Comparison of ENCODE assay signal across 13 cellular contexts in genomic region chr7:126411032-126411820, GRCh38.
A peak's percentile ranks its signal among the peaks of the same experiment; 100 is the strongest.
DNase-seq lines count a peak whose midpoint lies in the region; ATAC-seq and TF ChIP-seq lines count a peak whose summit lies in the region.
"Had no signal": no experiment of that assay in that cellular context is flagged by ENCODE, and none has a peak within 500 bp of the region (broad histone marks: within the 10 kb centered on the region; RNA-seq: fewer than 3 reads in every experiment).

No MANE protein-coding gene starts in this region.

- TF ChIP-seq CTCF in GM06990 (IDR thresholded peaks at IDR 0.05; ENCODE audit: insufficient read depth, low read length, poor library complexity, severe bottlenecking) (no peak), PC-3 (conservative IDR thresholded peaks at IDR 0.05; ENCODE audit: low read depth, low read length) (no peak), osteoblast (IDR thresholded peaks at IDR 0.05; ENCODE audit: extremely low read depth, low read depth, low read length) (no peak), WTC11 (IDR thresholded peaks at IDR 0.05) (no peak)

- POLR2A ChIA-PET in PC-3 (lab: Charles Lee; ENCODE audit: unreplicated experiment) (no interaction called here), WTC11 (lab: Charles Lee) (no interaction called here)

- H3K9me3 ChIP-seq in PC-3 (ENCODE audit: low read length) (peaks cover 3% of the 10 kb centered on the region; the same call in 1 of the 2 replicates), osteoblast (ENCODE audit: low read depth, low read length) (no peaks in the 10 kb centered on the region)
- H3K9me3 ChIP-seq: right atrium auricular region had no signal

- H3K4me3 Mint-ChIP-seq in WTC11: no peak overlapping the region

- no peaks in the 10 kb centered on the region for H3K36me3 Mint-ChIP-seq in WTC11

- H3K79me2 ChIP-seq in PC-3 (ENCODE audit: low read length): no peaks in the 10 kb centered on the region
- H3K79me2 ChIP-seq in osteoblast (ENCODE audit: insufficient read depth, low read length): no peaks in the 10 kb centered on the region

- no peaks in the 10 kb centered on the region for H3K9me2 ChIP-seq in PC-3 (replicated peaks; ENCODE audit: low read length)

- H3K27ac ChIP-seq in PC-3 (ENCODE audit: low read length): no peak overlapping the region
- H3K27ac ChIP-seq in osteoblast (ENCODE audit: low read depth, low read length): no peak overlapping the region
- H3K27ac ChIP-seq: right atrium auricular region had no signal

- H3K4me3 ChIP-seq in GM06990 (replicated peaks; ENCODE audit: low read depth, low read length): peak overlapping the region; percentile 49
- H3K4me3 ChIP-seq in PC-3 (ENCODE audit: low read length): peak overlapping the region; percentile 53
- H3K4me3 ChIP-seq in osteoblast (ENCODE audit: insufficient read depth, low read length): no peak overlapping the region
- H3K4me3 ChIP-seq: right atrium auricular region had no signal

- H2AFZ ChIP-seq in PC-3 (ENCODE audit: low read length) (peak overlapping the region; percentile 40), osteoblast (ENCODE audit: low read length) (no peak overlapping the region)

- H3K27me3 ChIP-seq in GM06990 (replicated peaks; ENCODE audit: control insufficient read depth, insufficient read depth, low read length): no peaks in the 10 kb centered on the region
- H3K27me3 ChIP-seq in PC-3 (ENCODE audit: low read length): no peaks in the 10 kb centered on the region
- H3K27me3 ChIP-seq in osteoblast (ENCODE audit: insufficient read depth, low read length): no peaks in the 10 kb centered on the region
- H3K27me3 ChIP-seq: right atrium auricular region had no signal

- no TSS peak for BruUV-seq in PC-3 (replicated peaks; lab: Mats Ljungman, UMichigan)

- CTCF ChIA-PET in PC-3 (lab: Charles Lee) (no interaction called here), WTC11 (lab: Charles Lee) (no interaction called here)

- no peaks in the 10 kb centered on the region for H3F3A ChIP-seq in PC-3 (ENCODE audit: low read length, unreplicated experiment)

- no peaks in the 10 kb centered on the region for H3K36me3 ChIP-seq in GM06990 (ENCODE audit: control insufficient read depth, insufficient read depth, low read length)
- H3K36me3 ChIP-seq in PC-3 (ENCODE audit: low read depth, low read length): no peaks in the 10 kb centered on the region
- H3K36me3 ChIP-seq in osteoblast (ENCODE audit: insufficient read depth, low read length): no peaks in the 10 kb centered on the region
- H3K36me3 ChIP-seq: right atrium auricular region had no signal

- ATAC-seq in GM19452 (IDR thresholded peaks at IDR 0.05; ENCODE audit: unreplicated experiment) (peak; percentile 49), HG02973 (IDR thresholded peaks at IDR 0.05; ENCODE audit: unreplicated experiment) (peak; percentile 50), PC-3 (0 out of 2 replicates have a peak, but pooled peaks have one; percentile 15), HG02763 (IDR thresholded peaks at IDR 0.05; ENCODE audit: unreplicated experiment) (no peak), WTC11 (no peak)

- no peak overlapping the region for H3K9ac ChIP-seq in PC-3 (ENCODE audit: low read length)

- no peaks in the 10 kb centered on the region for H3K27me3 Mint-ChIP-seq in WTC11 (ENCODE audit: low read depth)

- H3K4me1 Mint-ChIP-seq in WTC11: peaks cover 19% of the 10 kb centered on the region

- no peaks in the 10 kb centered on the region for H4K20me1 ChIP-seq in PC-3 (ENCODE audit: low read length)
- no peaks in the 10 kb centered on the region for H4K20me1 ChIP-seq in osteoblast (ENCODE audit: insufficient read depth, low read length)

- H3K4me2 ChIP-seq in PC-3 (ENCODE audit: low read length) (peak overlapping the region; percentile 67), osteoblast (ENCODE audit: insufficient read depth, low read length) (no peak overlapping the region)

- intact Hi-C loops in PC-3 (cut with micrococcal nuclease): no loop called here

- no peak overlapping the region for H3K27ac Mint-ChIP-seq in WTC11

- H3K4me1 ChIP-seq in PC-3 (ENCODE audit: insufficient read depth, low read length) (no peaks in the 10 kb centered on the region), osteoblast (ENCODE audit: insufficient read depth, low read length) (no peaks in the 10 kb centered on the region)
- H3K4me1 ChIP-seq: right atrium auricular region had no signal

- DNase-seq in GM06990 (ENCODE audit: extremely low read depth, insufficient read length) (no peak), PC-3 (no peak), osteoblast (ENCODE audit: insufficient read length, low spot score, missing footprints) (no peak), NCI-H1930 (lab: John Stamatoyannopoulos, UW) (no peak), WTC11 (ENCODE audit: low spot score) (no peak)
- DNase-seq: activated CD8-positive, alpha-beta memory T cell treated with anti-CD3 and anti-CD28 coated beads, Interleukin-2, amount 50 U/mL, for 4 hours; amygdala; KG1; NCI-H748 treated with DMSO at 0.1 percent for 48 hours had no signal

- no peaks in the 10 kb centered on the region for H3K9me3 Mint-ChIP-seq in WTC11

TF ChIP-seq in WTC11, 78 proteins besides CTCF, POLR2A, EP300 and RAD21:
- no peak for TF ChIP-seq ZSCAN18 (CRISPR knock-in tag; IDR thresholded peaks at IDR 0.05)
TF ChIP-seq in WTC11: peak in this region for 0.

Comparison
In these comparisons a context has a peak if more than half of its experiments do, and no peak if none do; other contexts are left out.
1. ATAC-seq: peak in GM19452 (single experiment), HG02973 (single experiment) and PC-3 (single experiment); none in HG02763 (single experiment) and WTC11 (single experiment).